13 cellular contexts compared by ENCODE assay signal in the genomic region with DNA sequence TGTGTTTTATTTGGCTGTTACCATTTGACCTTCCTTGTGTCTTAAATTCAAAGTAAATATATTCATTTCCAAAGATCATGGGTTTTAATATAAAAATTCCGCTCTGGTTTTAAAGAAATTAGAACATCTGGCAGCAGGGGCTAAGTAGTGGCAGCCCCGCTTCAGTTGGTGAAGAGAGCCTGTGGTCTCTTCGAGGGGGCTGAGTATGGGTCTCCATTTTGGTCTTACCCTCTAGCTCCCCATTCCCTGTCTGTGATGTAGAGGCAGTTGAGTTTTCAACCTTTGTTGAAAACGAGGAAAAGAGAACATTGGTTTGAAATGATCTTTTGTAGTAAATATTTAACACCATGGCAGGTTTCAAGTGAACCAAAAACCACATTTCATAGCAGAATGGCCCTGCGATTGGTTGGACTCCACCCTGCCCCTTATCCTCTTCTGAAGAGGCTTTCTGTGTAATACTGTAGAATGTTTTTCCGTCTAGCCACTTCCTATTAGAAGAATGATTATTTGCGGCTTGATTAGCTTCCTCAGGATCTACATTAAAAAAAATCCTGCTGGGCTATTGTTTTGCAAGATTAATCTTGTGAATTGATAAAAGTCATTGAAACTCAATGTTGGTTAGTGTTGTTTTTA. TPM values are rescaled to one million over a fixed set of nuclear protein-coding genes. Genes with fewer than 3 reads are reported as not detected.
DNase-seq lines count a peak whose midpoint lies in the region; ATAC-seq and TF ChIP-seq lines count a peak whose summit lies in the region.
"Had no signal": no experiment of that assay in that cellular context is flagged by ENCODE, and none has a peak within 500 bp of the region (broad histone marks: within the 10 kb centered on the region; RNA-seq: fewer than 3 reads in every experiment).

No MANE protein-coding gene starts in this region.

- ATAC-seq in GM19395 (IDR thresholded peaks at IDR 0.05; ENCODE audit: unreplicated experiment) = peak; percentile 92
- ATAC-seq in HG03108 (IDR thresholded peaks at IDR 0.05; ENCODE audit: unreplicated experiment) = peak; percentile 91
- no peak for ATAC-seq in body of pancreas

- H3K4me3 Mint-ChIP-seq in dendritic cell treated with granulocyte-macrophage colony-stimulating factor and Interleukin-4, amounts not matched to agents 40 ng/mL and 50 ng/mL, for 4 days = peak overlapping the region; percentile 49
- H3K4me3 Mint-ChIP-seq in progenitor cell of endocrine pancreas (ENCODE audit: low read depth) = no peak overlapping the region
- H3K4me3 Mint-ChIP-seq: activated CD4-positive, alpha-beta T cell treated with anti-CD3 and anti-CD28 coated beads, Interleukin-2, amount 10 ng/mL, durations not matched to agents 24 days and 14 days had no signal

- no peak for TF ChIP-seq POLR2A in body of pancreas (IDR thresholded peaks at IDR 0.05)

- H3K4me1 ChIP-seq in body of pancreas (peaks cover 26% of the 10 kb centered on the region), SJCRH30 (peaks cover 4% of the 10 kb centered on the region; the same call in 1 of the 2 replicates)

- H3K27ac Mint-ChIP-seq in dendritic cell treated with granulocyte-macrophage colony-stimulating factor and Interleukin-4, amounts not matched to agents 40 ng/mL and 50 ng/mL, for 4 days = peak overlapping the region; percentile 81
- peak overlapping the region; percentile 12 for H3K27ac Mint-ChIP-seq in progenitor cell of endocrine pancreas
- H3K27ac Mint-ChIP-seq: activated CD4-positive, alpha-beta T cell treated with anti-CD3 and anti-CD28 coated beads, Interleukin-2, amount 10 ng/mL, durations not matched to agents 24 days and 14 days had no signal

- H3K27ac ChIP-seq in body of pancreas (peak overlapping the region in 1 of 4 donors; percentile 39), SJCRH30 (no peak overlapping the region)

- DNase-seq in progenitor cell of endocrine pancreas (ENCODE audit: low spot score, unreplicated experiment) = no peak
- DNase-seq in body of pancreas = no peak
- no peak for DNase-seq in iPS-NIHi7 (ENCODE audit: extremely low spot score)
- no peak for DNase-seq in SJCRH30
- DNase-seq: activated CD4-positive, alpha-beta T cell treated with anti-CD3 and anti-CD28 coated beads, Interleukin-2, amount 10 ng/mL, durations not matched to agents 24 days and 14 days; activated gamma-delta T cell; islet precursor cell; MM.1S; NCI-H446 treated with DMSO at 0.1 percent for 48 hours had no signal

- no peaks in the 10 kb centered on the region for H3K9me3 Mint-ChIP-seq in dendritic cell treated with granulocyte-macrophage colony-stimulating factor and Interleukin-4, amounts not matched to agents 40 ng/mL and 50 ng/mL, for 4 days
- H3K9me3 Mint-ChIP-seq in progenitor cell of endocrine pancreas (ENCODE audit: low read depth) = peaks cover 4% of the 10 kb centered on the region
- H3K9me3 Mint-ChIP-seq: activated CD4-positive, alpha-beta T cell treated with anti-CD3 and anti-CD28 coated beads, Interleukin-2, amount 10 ng/mL, durations not matched to agents 24 days and 14 days had no signal

- H3K36me3 ChIP-seq in body of pancreas (replicated peaks in 1 of 2; ENCODE audit: insufficient read depth in 1 of 2, low read depth in 2 of 2) (no peaks in the 10 kb centered on the region), SJCRH30 (no peaks in the 10 kb centered on the region)
- H3K36me3 ChIP-seq: HAP-1 had no signal

- H3K9me3 ChIP-seq in body of pancreas = no peaks in the 10 kb centered on the region
- no peaks in the 10 kb centered on the region for H3K9me3 ChIP-seq in SJCRH30 (replicated peaks)
- H3K9me3 ChIP-seq: HAP-1 had no signal

- TF ChIP-seq CTCF in progenitor cell of endocrine pancreas (IDR thresholded peaks at IDR 0.05; ENCODE audit: unreplicated experiment) (no peak), body of pancreas (IDR thresholded peaks at IDR 0.05) (no peak)

- H3K27me3 Mint-ChIP-seq in dendritic cell treated with granulocyte-macrophage colony-stimulating factor and Interleukin-4, amounts not matched to agents 40 ng/mL and 50 ng/mL, for 4 days = no peaks in the 10 kb centered on the region
- no peaks in the 10 kb centered on the region for H3K27me3 Mint-ChIP-seq in progenitor cell of endocrine pancreas

- H3K4me1 Mint-ChIP-seq in dendritic cell treated with granulocyte-macrophage colony-stimulating factor and Interleukin-4, amounts not matched to agents 40 ng/mL and 50 ng/mL, for 4 days (ENCODE audit: low read depth) = peaks cover 56% of the 10 kb centered on the region
- H3K4me1 Mint-ChIP-seq in progenitor cell of endocrine pancreas (ENCODE audit: low read depth) = peaks cover 27% of the 10 kb centered on the region
- H3K4me1 Mint-ChIP-seq: activated CD4-positive, alpha-beta T cell treated with anti-CD3 and anti-CD28 coated beads, Interleukin-2, amount 10 ng/mL, durations not matched to agents 24 days and 14 days had no signal

- peaks cover 3% of the 10 kb centered on the region for H3K36me3 Mint-ChIP-seq in dendritic cell treated with granulocyte-macrophage colony-stimulating factor and Interleukin-4, amounts not matched to agents 40 ng/mL and 50 ng/mL, for 4 days (ENCODE audit: low read depth)
- H3K36me3 Mint-ChIP-seq in progenitor cell of endocrine pancreas (ENCODE audit: insufficient read depth) = peaks cover 13% of the 10 kb centered on the region

- WGBS in body of pancreas, 2 donors = 63 to 68% methylated on average over 7 of the region's 7 CpGs

- H3K27me3 ChIP-seq in body of pancreas (no peaks in the 10 kb centered on the region), SJCRH30 (no peaks in the 10 kb centered on the region)

- intact Hi-C loops in dendritic cell treated with granulocyte-macrophage colony-stimulating factor and Interleukin-4, amounts not matched to agents 40 ng/mL and 50 ng/mL, for 4 days (cut with micrococcal nuclease) = no loop called here
- intact Hi-C loops in body of pancreas (cut with DNase I) = no loop called here

- H3K4me3 ChIP-seq in body of pancreas (no peak overlapping the region), SJCRH30 (no peak overlapping the region)
- H3K4me3 ChIP-seq: HAP-1 had no signal

RNA-seq across cellular contexts. Expression of gene APLP2, which starts 17.7 kb away (rescaled TPM):
- total RNA-seq in progenitor cell of endocrine pancreas (374 and 375 TPM in 2 replicates), body of pancreas (100 to 1,000 TPM; 157 to 177 TPM)
- 76.1 and 83.1 TPM in 2 replicates for total RNA-seq in SJCRH30 (2014; rRNA removed; shearing (Covaris generic))
